ENCODE assay signal across 18 cellular contexts in the genomic region with DNA sequence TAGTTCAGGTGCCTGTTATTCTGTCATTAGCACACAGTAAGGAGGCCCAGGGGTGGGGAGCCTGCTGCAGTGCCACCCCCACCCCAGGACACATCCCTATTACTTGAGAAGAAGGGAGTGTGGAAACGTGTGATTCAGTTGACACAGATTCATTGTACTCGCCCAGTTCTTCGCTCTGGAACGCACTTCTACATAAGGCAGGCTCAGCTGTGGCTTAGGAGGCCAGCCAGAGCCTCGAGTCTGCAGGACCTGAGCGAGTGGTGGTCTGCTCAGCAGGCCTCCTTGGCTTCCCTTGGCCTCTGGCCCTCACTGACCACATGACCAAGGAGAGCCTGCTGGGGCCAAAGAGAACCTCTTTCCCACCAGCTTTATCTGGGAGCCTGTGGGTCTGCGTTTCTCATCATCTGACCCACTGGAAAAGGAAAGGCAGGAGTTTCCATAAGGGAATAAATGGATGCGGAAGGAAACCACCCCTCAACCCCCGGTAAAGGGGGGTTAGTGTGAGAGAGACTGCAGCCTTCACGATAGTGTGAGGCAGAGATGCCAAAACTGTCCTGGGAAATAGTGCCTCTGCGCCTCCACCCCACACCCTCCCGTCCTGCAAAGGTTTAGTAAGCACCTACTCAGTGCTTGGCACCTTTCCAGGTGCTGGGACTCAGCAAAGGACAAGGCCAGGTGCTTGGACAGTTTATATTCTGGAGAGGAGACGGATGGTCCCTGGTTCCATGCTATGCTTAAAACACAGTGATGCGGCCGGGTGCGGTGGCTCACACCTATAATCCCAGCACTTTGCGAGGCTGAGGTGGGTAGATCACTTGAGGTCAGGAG.
DNase-seq lines count a peak whose midpoint lies in the region; ATAC-seq, FAIRE-seq and TF ChIP-seq lines count a peak whose summit lies in the region.
"Had no signal": no experiment of that assay in that cellular context is flagged by ENCODE, and none has a peak within 500 bp of the region (broad histone marks: within the 10 kb centered on the region; RNA-seq: fewer than 3 reads in every experiment).

No MANE protein-coding gene starts in this region.

- FAIRE-seq in A549 (lab: Jason Lieb, UNC): no peak
- FAIRE-seq: D721Med had no signal

- H3K14ac ChIP-seq in trophoblast cell (ENCODE audit: low read length): no peak overlapping the region

- H4K91ac ChIP-seq in trophoblast cell (ENCODE audit: low read depth, low read length): no peak overlapping the region

- H3K79me1 ChIP-seq in trophoblast cell (ENCODE audit: low read length): peaks cover 7% of the 10 kb centered on the region

- H4K20me1 ChIP-seq in OCI-LY1 (ENCODE audit: insufficient read depth, low read length): no peaks in the 10 kb centered on the region
- H4K20me1 ChIP-seq in neural progenitor cell (ENCODE audit: low read depth): no peaks in the 10 kb centered on the region

- no peak overlapping the region for H3K23ac ChIP-seq in trophoblast cell (ENCODE audit: low read length)

- H3K4me3 Mint-ChIP-seq in neural progenitor cell: no peak overlapping the region
- H3K4me3 Mint-ChIP-seq: effector memory CD8-positive, alpha-beta T cell; stimulated activated effector memory CD8-positive, alpha-beta T cell treated with anti-CD3 and anti-CD28 coated beads, Interleukin-12 subunit alpha, Interleukin-12 subunit beta, amount 100 ng/mL, for 72 hours had no signal

- no peak for TF ChIP-seq POLR2A in A549 (IDR thresholded peaks at IDR 0.05; ENCODE audit: low read length)

- no peak overlapping the region for H4K12ac ChIP-seq in trophoblast cell (ENCODE audit: low read depth, low read length)

- no peak overlapping the region for H3K4me3 ChIP-seq in A549
- H3K4me3 ChIP-seq in OCI-LY1 (ENCODE audit: low read depth, low read length, poor library complexity, severe bottlenecking): no peak overlapping the region
- H3K4me3 ChIP-seq in esophagus (ENCODE audit: low read depth in 1 of 2, low read length in 2 of 2): no peak overlapping the region
- H3K4me3 ChIP-seq in neural progenitor cell: no peak overlapping the region
- H3K4me3 ChIP-seq in trophoblast cell (ENCODE audit: low read depth, low read length): no peak overlapping the region
- H3K4me3 ChIP-seq: ascending aorta, SJCRH30 had no signal

- H3K4me2 ChIP-seq in A549 (no peak overlapping the region), OCI-LY1 (ENCODE audit: low read length) (no peak overlapping the region), neural progenitor cell (no peak overlapping the region), trophoblast cell (ENCODE audit: low read length) (no peak overlapping the region)

- H3K27ac ChIP-seq in A549 (peak overlapping the region; percentile 38 to 95; a peak in 5 of 6 replicates), OCI-LY1 (ENCODE audit: low read depth, low read length, poor library complexity, severe bottlenecking) (peak overlapping the region; percentile 57), esophagus (ENCODE audit: low read depth in 2 of 2, low read length in 1 of 2) (peak overlapping the region; percentile 21 to 74), neural progenitor cell (no peak overlapping the region), trophoblast cell (ENCODE audit: low read depth, low read length) (no peak overlapping the region)
- H3K27ac ChIP-seq: ascending aorta, SJCRH30 had no signal

- TF ChIP-seq RAD21 in A549 (conservative IDR thresholded peaks at IDR 0.05 in 1 of 2, IDR thresholded peaks at IDR 0.05 in 1 of 2): no peak

- H3K18ac ChIP-seq in trophoblast cell (ENCODE audit: low read length): no peak overlapping the region

- H4K8ac ChIP-seq in trophoblast cell (ENCODE audit: low read depth, low read length): no peak overlapping the region

- TF ChIP-seq CTCF in A549 (IDR thresholded peaks at IDR 0.05) (no peak), OCI-LY1 (IDR thresholded peaks at IDR 0.05; ENCODE audit: low read length) (no peak), neural progenitor cell (IDR thresholded peaks at IDR 0.05) (no peak)

- no peaks in the 10 kb centered on the region for H3K9me2 ChIP-seq in OCI-LY1 (ENCODE audit: low read depth, low read length)

- peaks cover 63% of the 10 kb centered on the region for H3K4me1 ChIP-seq in A549
- peaks cover 60% of the 10 kb centered on the region for H3K4me1 ChIP-seq in OCI-LY1 (ENCODE audit: insufficient read depth, low read length, severe bottlenecking)
- peaks cover 12 to 13% of the 10 kb centered on the region in 2 donors for H3K4me1 ChIP-seq in esophagus (ENCODE audit: control insufficient read depth in 2 of 2, insufficient read depth in 2 of 2, low read length in 1 of 2)
- peaks cover 6% of the 10 kb centered on the region for H3K4me1 ChIP-seq in neural progenitor cell
- peaks cover 13% of the 10 kb centered on the region in 2 experiments for H3K4me1 ChIP-seq in trophoblast cell (ENCODE audit: control insufficient read depth in 1 of 2, insufficient read depth in 2 of 2, low read length in 2 of 2)

- H2BK5ac ChIP-seq in trophoblast cell (ENCODE audit: low read depth, low read length, poor library complexity): no peak overlapping the region

- no peak overlapping the region for H3K4ac ChIP-seq in trophoblast cell (ENCODE audit: low read depth, low read length)

- H2AFZ ChIP-seq in OCI-LY1 (ENCODE audit: low read length) (no peak overlapping the region), neural progenitor cell (replicated peaks) (no peak overlapping the region), trophoblast cell (ENCODE audit: insufficient read depth, low read length, poor library complexity) (no peak overlapping the region)

- POLR2A ChIA-PET in A549 (lab: Yijun Ruan, JAX): no interaction called here

- H3K36me3 ChIP-seq in OCI-LY1 (ENCODE audit: insufficient read depth, low read length): no peaks in the 10 kb centered on the region
- H3K36me3 ChIP-seq in esophagus (ENCODE audit: control insufficient read depth in 2 of 2, insufficient read depth in 2 of 2, low read length in 1 of 2): no peaks in the 10 kb centered on the region
- H3K36me3 ChIP-seq in neural progenitor cell: no peaks in the 10 kb centered on the region
- H3K36me3 ChIP-seq in trophoblast cell (ENCODE audit: control insufficient read depth in 1 of 2, insufficient read depth in 2 of 2, low read length in 2 of 2): no peaks in the 10 kb centered on the region
- H3K36me3 ChIP-seq: ascending aorta, SJCRH30 had no signal

- H3K9me3 ChIP-seq in A549 (no peaks in the 10 kb centered on the region), OCI-LY1 (ENCODE audit: low read length) (no peaks in the 10 kb centered on the region), esophagus (ENCODE audit: control insufficient read depth in 2 of 2, insufficient read depth in 1 of 2, low read depth in 1 of 2, low read length in 1 of 2) (no peaks in the 10 kb centered on the region), neural progenitor cell (ENCODE audit: low read depth) (no peaks in the 10 kb centered on the region), trophoblast cell (ENCODE audit: insufficient read depth, low read depth, low read length) (no peaks in the 10 kb centered on the region)
- H3K9me3 ChIP-seq: ascending aorta, SJCRH30 had no signal

- 87% methylated on average over 17 of the region's 17 CpGs for WGBS in A549 (ENCODE audit: missing lambda C conversion rate)
- 63 to 75% methylated on average over 17 of the region's 17 CpGs for WGBS in esophagus, 2 donors
- no CpG with 5 or more reads among the region's 17 CpGs for WGBS in trophoblast cell (ENCODE audit: extremely low coverage, insufficient coverage, insufficient read length)

- no peaks in the 10 kb centered on the region for H3K79me2 ChIP-seq in OCI-LY1 (ENCODE audit: insufficient read depth, low read length)
- H3K79me2 ChIP-seq in neural progenitor cell (ENCODE audit: low read depth): no peaks in the 10 kb centered on the region
- H3K79me2 ChIP-seq in trophoblast cell (ENCODE audit: control insufficient read depth, insufficient read depth, low read length, poor library complexity): no peaks in the 10 kb centered on the region

- ATAC-seq in A549 (no peak), HG03565 (IDR thresholded peaks at IDR 0.05; ENCODE audit: unreplicated experiment) (no peak)
- ATAC-seq: effector memory CD8-positive, alpha-beta T cell; stimulated activated effector memory CD8-positive, alpha-beta T cell treated with anti-CD3 and anti-CD28 coated beads, Interleukin-12 subunit alpha, Interleukin-12 subunit beta, amount 100 ng/mL, for 72 hours had no signal

- DNase-seq in A549 (ENCODE audit: low read depth in 1 of 2, low spot score in 1 of 2) (no peak), neural progenitor cell (ENCODE audit: low spot score) (no peak), trophoblast cell (no peak), GDM1 (lab: John Stamatoyannopoulos, UW) (no peak), NCI-H446 treated with DMSO at 0.1 percent for 48 hours (lab: John Stamatoyannopoulos, UW) (no peak)
- DNase-seq: activated CD4-positive, alpha-beta T cell treated with anti-CD3 and anti-CD28 coated beads, Interleukin-2, amount 50 U/mL, for 48 hours; effector memory CD8-positive, alpha-beta T cell; HCEC 1CT; islet precursor cell; NCI-H1092 treated with DMSO at 0.1 percent for 48 hours; SJCRH30; stimulated activated CD4-positive, alpha-beta T cell treated with anti-CD3 and anti-CD28 coated beads, Interleukin-4, amount 100 ng/mL, for 1 hour had no signal

- no peaks in the 10 kb centered on the region for H3K9me3 Mint-ChIP-seq in neural progenitor cell
- H3K9me3 Mint-ChIP-seq: effector memory CD8-positive, alpha-beta T cell; stimulated activated effector memory CD8-positive, alpha-beta T cell treated with anti-CD3 and anti-CD28 coated beads, Interleukin-12 subunit alpha, Interleukin-12 subunit beta, amount 100 ng/mL, for 72 hours had no signal

- H3K27me3 ChIP-seq in OCI-LY1 (ENCODE audit: insufficient read depth, low read length): no peaks in the 10 kb centered on the region
- no peaks in the 10 kb centered on the region for H3K27me3 ChIP-seq in esophagus (ENCODE audit: control insufficient read depth in 1 of 2, insufficient read depth in 2 of 2, low read length in 2 of 2)
- H3K27me3 ChIP-seq in neural progenitor cell: no peaks in the 10 kb centered on the region
- H3K27me3 ChIP-seq in trophoblast cell (ENCODE audit: insufficient read depth, low read length): no peaks in the 10 kb centered on the region
- H3K27me3 ChIP-seq: ascending aorta, SJCRH30 had no signal

- CTCF ChIA-PET in A549 (lab: Yijun Ruan, JAX): interaction anchor here (1.0 to 2.1 kb wide), 5 partner anchors 11 to 167 kb away, joined by 4 to 8 read pairs (median 7); a partner anchor contains a TSS

- no peaks in the 10 kb centered on the region for H3K36me3 Mint-ChIP-seq in neural progenitor cell
- H3K36me3 Mint-ChIP-seq: stimulated activated effector memory CD8-positive, alpha-beta T cell treated with anti-CD3 and anti-CD28 coated beads, Interleukin-12 subunit alpha, Interleukin-12 subunit beta, amount 100 ng/mL, for 72 hours had no signal

- H3K4me1 Mint-ChIP-seq in neural progenitor cell: peaks cover 39% of the 10 kb centered on the region

- TF ChIP-seq EP300 in A549 (IDR thresholded peaks at IDR 0.05): no peak

- H2BK12ac ChIP-seq in trophoblast cell (ENCODE audit: low read length): no peak overlapping the region

- H2AK5ac ChIP-seq in trophoblast cell (ENCODE audit: low read length): no peak overlapping the region

- H3K27me3 Mint-ChIP-seq in neural progenitor cell (ENCODE audit: insufficient read depth, low read depth): peaks cover 5% of the 10 kb centered on the region
- H3K27me3 Mint-ChIP-seq: effector memory CD8-positive, alpha-beta T cell had no signal

- no peak overlapping the region for H2BK120ac ChIP-seq in trophoblast cell (ENCODE audit: insufficient read depth, low read length, poor library complexity)

- peak overlapping the region; percentile 87 for H3K27ac Mint-ChIP-seq in neural progenitor cell
- H3K27ac Mint-ChIP-seq: stimulated activated effector memory CD8-positive, alpha-beta T cell treated with anti-CD3 and anti-CD28 coated beads, Interleukin-12 subunit alpha, Interleukin-12 subunit beta, amount 100 ng/mL, for 72 hours had no signal

- H3F3A ChIP-seq in OCI-LY1 (ENCODE audit: insufficient read depth, low read length) (no peaks in the 10 kb centered on the region), neural progenitor cell (ENCODE audit: low read depth) (no peaks in the 10 kb centered on the region)

- no peak overlapping the region for H3K9ac ChIP-seq in OCI-LY1 (ENCODE audit: low read length)
- H3K9ac ChIP-seq in neural progenitor cell: no peak overlapping the region
- no peak overlapping the region for H3K9ac ChIP-seq in trophoblast cell (ENCODE audit: low read length)

Comparison
In these comparisons a context has a peak if more than half of its experiments do, and no peak if none do; other contexts are left out.
1. H3K27ac ChIP-seq: peak in A549 (2 of 2), OCI-LY1 (single experiment) and esophagus (2 of 2); none in neural progenitor cell (single experiment) and trophoblast cell (single experiment).